Comparison of ENCODE assay signal across 8 cellular contexts in the genomic region with DNA sequence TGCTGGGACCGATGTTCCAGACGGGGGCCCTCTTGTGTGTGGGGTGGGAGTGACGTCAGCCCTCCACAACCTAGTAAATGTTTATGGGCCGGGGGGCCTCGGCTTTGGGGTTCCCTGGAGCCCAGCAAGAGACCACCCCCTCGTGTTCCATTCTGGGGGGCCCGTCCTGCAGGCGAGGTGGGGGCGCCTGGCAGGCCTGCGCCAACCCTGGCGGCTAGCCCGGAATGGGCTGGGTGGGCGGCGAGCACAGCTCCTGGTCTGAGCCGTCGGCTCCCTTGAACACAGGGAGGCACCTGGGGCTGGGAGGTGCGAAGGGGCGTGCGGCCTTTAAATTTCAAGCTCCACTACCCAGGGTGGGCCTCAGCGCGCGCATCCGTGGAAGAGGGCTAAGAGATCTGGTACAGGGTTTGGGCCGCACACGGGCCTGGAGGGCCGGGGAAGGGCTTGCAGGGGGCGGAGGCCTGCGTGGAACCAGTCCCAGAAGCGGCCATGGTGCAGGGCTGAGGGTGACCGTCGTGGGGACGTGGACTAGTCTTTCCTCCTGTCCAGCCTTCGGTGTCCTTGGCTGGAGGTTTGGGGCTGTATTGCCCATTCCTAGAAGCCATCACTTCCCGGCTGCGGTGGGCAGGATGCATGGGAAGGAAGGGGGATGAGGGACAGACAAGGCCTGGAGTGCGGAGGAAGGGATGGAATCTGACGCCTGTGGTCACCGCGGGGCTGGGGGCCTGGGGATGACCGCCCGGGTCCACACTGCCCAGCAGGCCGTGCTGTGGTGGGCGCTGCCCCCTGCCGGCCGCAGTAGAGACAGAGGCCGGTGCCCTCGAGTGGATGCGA. TPM values are rescaled to one million over a fixed set of nuclear protein-coding genes. Genes with fewer than 3 reads are reported as not detected.
DNase-seq lines count a peak whose midpoint lies in the region; ATAC-seq and TF ChIP-seq lines count a peak whose summit lies in the region.

No MANE protein-coding gene starts in this region.

- CTCF ChIA-PET in PC-9 (lab: Charles Lee), result interaction anchor here (0.6 kb wide), 1 partner anchor 116 kb away, joined by 6 read pairs; no protein-coding TSS in a partner anchor

- H2AFZ ChIP-seq in PC-9, result no peak overlapping the region

- H3K4me3 Mint-ChIP-seq in activated CD4-positive, alpha-beta T cell treated with anti-CD3 and anti-CD28 coated beads, Interleukin-2, amount 10 ng/mL, durations not matched to agents 24 days and 14 days, result no peak overlapping the region
- H3K4me3 Mint-ChIP-seq in natural killer cell treated with Interleukin-12 subunit alpha and Interleukin-12 subunit beta and Interleukin-15 and Interleukin-18, amount 100 ng/mL, for 72 hours, result no peak overlapping the region

- H4K20me1 ChIP-seq in PC-9 (ENCODE audit: insufficient read depth), result peaks cover 4% of the 10 kb centered on the region; the same call in 1 of the 2 replicates

- H3K36me3 ChIP-seq in PC-9 (ENCODE audit: low read depth), result no peaks in the 10 kb centered on the region

- no peaks in the 10 kb centered on the region for H3K9me3 ChIP-seq in PC-9 (ENCODE audit: insufficient read depth, low read depth)

- H3K27me3 Mint-ChIP-seq in activated CD4-positive, alpha-beta T cell treated with anti-CD3 and anti-CD28 coated beads, Interleukin-2, amount 10 ng/mL, durations not matched to agents 24 days and 14 days, result peaks cover 3% of the 10 kb centered on the region
- peaks cover 0 to 6% of the 10 kb centered on the region in 2 donors for H3K27me3 Mint-ChIP-seq in natural killer cell treated with Interleukin-12 subunit alpha and Interleukin-12 subunit beta and Interleukin-15 and Interleukin-18, amount 100 ng/mL, for 72 hours

- H3K9me2 ChIP-seq in PC-9 (ENCODE audit: insufficient read depth), result no peaks in the 10 kb centered on the region

- no peaks in the 10 kb centered on the region for H3K27me3 ChIP-seq in PC-9 (ENCODE audit: insufficient read depth, low read depth)

- no peaks in the 10 kb centered on the region for H3K4me1 Mint-ChIP-seq in activated CD4-positive, alpha-beta T cell treated with anti-CD3 and anti-CD28 coated beads, Interleukin-2, amount 10 ng/mL, durations not matched to agents 24 days and 14 days
- peaks cover 0 to 3% of the 10 kb centered on the region in 2 donors for H3K4me1 Mint-ChIP-seq in natural killer cell treated with Interleukin-12 subunit alpha and Interleukin-12 subunit beta and Interleukin-15 and Interleukin-18, amount 100 ng/mL, for 72 hours (ENCODE audit: low read depth in 2 of 2)

- DNase-seq in activated CD4-positive, alpha-beta T cell treated with anti-CD3 and anti-CD28 coated beads, Interleukin-2, amount 10 ng/mL, durations not matched to agents 24 days and 14 days, result peak; percentile 71
- no peak for DNase-seq in activated CD4-positive, alpha-beta T cell treated with anti-CD3 and anti-CD28 coated beads for 4 hours
- no peak for DNase-seq in PC-9
- no peak for DNase-seq in epithelial cell of esophagus (ENCODE audit: low read depth)
- no peak for DNase-seq in natural killer cell treated with Interleukin-12 subunit alpha and Interleukin-12 subunit beta and Interleukin-15 and Interleukin-18, amount 100 ng/mL, for 72 hours (ENCODE audit: low spot score)
- no peak for DNase-seq in pons (ENCODE audit: low spot score)
- DNase-seq in stimulated activated naive CD4-positive, alpha-beta T cell (lab: John Stamatoyannopoulos, UW), result no peak
- no peak for DNase-seq in NCI-H446 treated with DMSO at 0.1 percent for 48 hours (lab: John Stamatoyannopoulos, UW)

- peak; percentile 7 to 72 for ATAC-seq in natural killer cell treated with Interleukin-12 subunit alpha and Interleukin-12 subunit beta and Interleukin-15 and Interleukin-18, amount 100 ng/mL, for 72 hours

- TF ChIP-seq CTCF in PC-9 (conservative IDR thresholded peaks at IDR 0.05) (peak; percentile 64), epithelial cell of esophagus (IDR thresholded peaks at IDR 0.05; ENCODE audit: insufficient read depth, low read depth, low read length, missing control alignments) (peak; percentile 57)

- H3K79me2 ChIP-seq in PC-9 (ENCODE audit: low read depth), result no peaks in the 10 kb centered on the region

- H3K9me3 Mint-ChIP-seq in activated CD4-positive, alpha-beta T cell treated with anti-CD3 and anti-CD28 coated beads, Interleukin-2, amount 10 ng/mL, durations not matched to agents 24 days and 14 days, result no peaks in the 10 kb centered on the region
- no peaks in the 10 kb centered on the region for H3K9me3 Mint-ChIP-seq in natural killer cell treated with Interleukin-12 subunit alpha and Interleukin-12 subunit beta and Interleukin-15 and Interleukin-18, amount 100 ng/mL, for 72 hours

- POLR2A ChIA-PET in PC-9 (lab: Charles Lee; ENCODE audit: unreplicated experiment), result no interaction called here

- no peak overlapping the region for H3K4me3 ChIP-seq in PC-9
- H3K4me3 ChIP-seq in epithelial cell of esophagus (ENCODE audit: low read length), result no peak overlapping the region

- intact Hi-C loops in activated CD4-positive, alpha-beta T cell treated with anti-CD3 and anti-CD28 coated beads, Interleukin-2, amount 10 ng/mL, durations not matched to agents 24 days and 14 days (cut with micrococcal nuclease), result no loop called here
- intact Hi-C loops in PC-9 (cut with micrococcal nuclease; ENCODE audit: unreplicated experiment), result loop anchor here (1.0 kb wide), 1 partner anchor 88 kb away; no protein-coding TSS in a partner anchor

- H3K4me2 ChIP-seq in PC-9, result no peak overlapping the region

- no peaks in the 10 kb centered on the region; the same call in 1 of the 2 replicates for H3F3A ChIP-seq in PC-9 (ENCODE audit: insufficient read depth, low read depth)

- H3K36me3 Mint-ChIP-seq in activated CD4-positive, alpha-beta T cell treated with anti-CD3 and anti-CD28 coated beads, Interleukin-2, amount 10 ng/mL, durations not matched to agents 24 days and 14 days (ENCODE audit: low read depth), result peaks cover 3% of the 10 kb centered on the region
- no peaks in the 10 kb centered on the region for H3K36me3 Mint-ChIP-seq in natural killer cell treated with Interleukin-12 subunit alpha and Interleukin-12 subunit beta and Interleukin-15 and Interleukin-18, amount 100 ng/mL, for 72 hours

- no peaks in the 10 kb centered on the region for H3K4me1 ChIP-seq in PC-9 (replicated peaks; ENCODE audit: insufficient read depth)

- no peak overlapping the region for H3K27ac ChIP-seq in PC-9

- no TSS peak for BruUV-seq in PC-9 (replicated peaks; lab: Mats Ljungman, UMichigan)

- H3K27ac Mint-ChIP-seq in activated CD4-positive, alpha-beta T cell treated with anti-CD3 and anti-CD28 coated beads, Interleukin-2, amount 10 ng/mL, durations not matched to agents 24 days and 14 days, result no peak overlapping the region
- H3K27ac Mint-ChIP-seq in natural killer cell treated with Interleukin-12 subunit alpha and Interleukin-12 subunit beta and Interleukin-15 and Interleukin-18, amount 100 ng/mL, for 72 hours, result no peak overlapping the region

RNA-seq across cellular contexts. Expression of gene NDUFA11, which starts 11.4 kb away (rescaled TPM):
- 237 and 251 TPM in 2 replicates for total RNA-seq in activated CD4-positive, alpha-beta T cell treated with anti-CD3 and anti-CD28 coated beads, Interleukin-2, amount 10 ng/mL, durations not matched to agents 24 days and 14 days
- total RNA-seq in PC-9 (2021), result 169 and 181 TPM in 2 replicates
- 100 to 1,000 TPM; 170 to 189 TPM for total RNA-seq in natural killer cell treated with Interleukin-12 subunit alpha and Interleukin-12 subunit beta and Interleukin-15 and Interleukin-18, amount 100 ng/mL, for 72 hours

RNA-seq across cellular contexts. Expression of gene VMAC, which starts 12.5 kb away (rescaled TPM):
- total RNA-seq in activated CD4-positive, alpha-beta T cell treated with anti-CD3 and anti-CD28 coated beads, Interleukin-2, amount 10 ng/mL, durations not matched to agents 24 days and 14 days, result 2.7 and 3.2 TPM in 2 replicates
- 6.2 and 7.1 TPM in 2 replicates for total RNA-seq in PC-9 (2021)
- 1 to 10 TPM; 4.4 to 6.7 TPM for total RNA-seq in natural killer cell treated with Interleukin-12 subunit alpha and Interleukin-12 subunit beta and Interleukin-15 and Interleukin-18, amount 100 ng/mL, for 72 hours

RNA-seq across cellular contexts. Expression of gene FUT5, which starts 21.8 kb away (rescaled TPM):
- not detected in 2 replicates for total RNA-seq in activated CD4-positive, alpha-beta T cell treated with anti-CD3 and anti-CD28 coated beads, Interleukin-2, amount 10 ng/mL, durations not matched to agents 24 days and 14 days
- 0.28 TPM in 1 of 2 replicates, not detected in the other for total RNA-seq in PC-9 (2021)
- not detected for total RNA-seq in natural killer cell treated with Interleukin-12 subunit alpha and Interleukin-12 subunit beta and Interleukin-15 and Interleukin-18, amount 100 ng/mL, for 72 hours

RNA-seq across cellular contexts. Expression of gene CAPS, which starts 21.9 kb away (rescaled TPM):
- total RNA-seq in activated CD4-positive, alpha-beta T cell treated with anti-CD3 and anti-CD28 coated beads, Interleukin-2, amount 10 ng/mL, durations not matched to agents 24 days and 14 days, result 4.0 and 4.1 TPM in 2 replicates
- total RNA-seq in PC-9 (2021), result 32.0 and 41.5 TPM in 2 replicates
- 1 to 10 TPM; 7.6 to 8.6 TPM for total RNA-seq in natural killer cell treated with Interleukin-12 subunit alpha and Interleukin-12 subunit beta and Interleukin-15 and Interleukin-18, amount 100 ng/mL, for 72 hours

RNA-seq across cellular contexts. Expression of gene FUT3, which starts 40.9 kb away (rescaled TPM):
- not detected in 2 replicates for total RNA-seq in activated CD4-positive, alpha-beta T cell treated with anti-CD3 and anti-CD28 coated beads, Interleukin-2, amount 10 ng/mL, durations not matched to agents 24 days and 14 days
- 28.5 and 28.7 TPM in 2 replicates for total RNA-seq in PC-9 (2021)
- not detected for total RNA-seq in natural killer cell treated with Interleukin-12 subunit alpha and Interleukin-12 subunit beta and Interleukin-15 and Interleukin-18, amount 100 ng/mL, for 72 hours
